In the genomic region with DNA sequence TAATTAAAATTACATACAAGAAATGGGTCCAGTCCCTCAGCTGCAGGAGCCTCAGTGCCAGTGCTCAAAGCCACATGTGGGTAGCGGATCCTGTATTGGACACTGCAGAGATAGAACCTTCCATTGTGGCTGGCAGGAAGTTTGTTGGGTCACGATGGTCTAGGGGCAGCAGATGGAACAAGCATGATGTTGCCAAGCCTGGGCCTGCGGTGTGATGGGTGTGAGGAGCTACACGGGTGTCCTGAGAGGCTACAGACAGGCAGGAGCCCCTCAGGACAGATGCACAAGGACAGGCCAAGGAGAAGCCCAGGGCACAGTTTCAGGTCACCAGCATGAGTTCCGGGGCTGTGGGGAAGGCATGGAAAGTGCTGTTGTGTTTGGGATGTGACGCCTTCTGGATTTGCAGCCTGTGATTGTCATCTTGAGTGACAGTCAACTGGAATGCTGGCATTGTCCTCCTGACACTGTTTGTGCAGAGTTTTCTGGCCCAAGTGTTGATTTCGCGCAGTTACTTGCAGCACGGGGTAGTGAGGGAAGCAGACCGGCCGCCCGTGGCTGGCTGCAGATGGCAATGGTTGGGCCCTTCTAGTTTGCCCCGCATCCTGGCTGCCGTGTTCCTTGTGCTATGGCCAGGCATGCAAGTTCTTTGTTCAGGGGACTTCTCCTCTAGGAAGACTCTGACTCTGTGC, we compare ENCODE assay signal across 18 cellular contexts.
DNase-seq lines count a peak whose midpoint lies in the region; ATAC-seq and TF ChIP-seq lines count a peak whose summit lies in the region.
"Had no signal": no experiment of that assay in that cellular context is flagged by ENCODE, and none has a peak within 500 bp of the region (broad histone marks: within the 10 kb centered on the region; RNA-seq: fewer than 3 reads in every experiment).

No MANE protein-coding gene starts in this region.

- H3K27ac Mint-ChIP-seq in chondrocyte (ENCODE audit: unreplicated experiment) (no peak overlapping the region), neural crest cell (ENCODE audit: unreplicated experiment) (peak overlapping the region; percentile 5)

- DNase-seq in cardiac septum (ENCODE audit: low spot score), result peak; percentile 35
- no peak for DNase-seq in heart right ventricle
- peak; percentile 62 for DNase-seq in chondrocyte (ENCODE audit: low spot score)
- no peak for DNase-seq in neural crest cell (ENCODE audit: low read depth, low spot score)
- DNase-seq in aorta, result peak; percentile 15 to 34
- no peak for DNase-seq in DMS153 treated with DMSO at 0.1 percent for 48 hours (lab: John Stamatoyannopoulos, UW; ENCODE audit: unreplicated experiment)
- no peak for DNase-seq in A673 (ENCODE audit: low spot score)
- no peak for DNase-seq in EL
- DNase-seq: Calu3, DMS79, GDM1, KG1, NCI-H1092, NCI-H1694, NCI-H446, NCI-H748 treated with DMSO at 0.1 percent for 48 hours, SHP77 had no signal

- no peaks in the 10 kb centered on the region for H3K27me3 Mint-ChIP-seq in chondrocyte (ENCODE audit: low read depth)
- no peaks in the 10 kb centered on the region for H3K27me3 Mint-ChIP-seq in neural crest cell (ENCODE audit: low read depth)

- no peaks in the 10 kb centered on the region for H3K9me3 ChIP-seq in heart right ventricle
- H3K9me3 ChIP-seq in aorta (ENCODE audit: control insufficient read depth, low read length), result no peaks in the 10 kb centered on the region
- no peaks in the 10 kb centered on the region for H3K9me3 ChIP-seq in A673 (ENCODE audit: low read depth, low read length, poor library complexity, severe bottlenecking)
- H3K9me3 ChIP-seq: Peyer's patch had no signal

- 89 to 93% methylated on average over 14 of the region's 14 CpGs for WGBS in heart right ventricle, 2 donors
- WGBS in aorta, 2 donors, result 93 to 95% methylated on average over 14 of the region's 14 CpGs

- H3K4me3 Mint-ChIP-seq in chondrocyte (ENCODE audit: unreplicated experiment) (no peak overlapping the region), neural crest cell (no peak overlapping the region)

- BruUV-seq in A673 (replicated peaks; lab: Mats Ljungman, UMichigan), result no TSS peak

- H3K27ac ChIP-seq in heart right ventricle (no peak overlapping the region), aorta (ENCODE audit: low read depth in 1 of 2, low read length in 2 of 2) (no peak overlapping the region), A673 (ENCODE audit: low read depth, low read length, poor library complexity, severe bottlenecking) (no peak overlapping the region)
- H3K27ac ChIP-seq: Peyer's patch had no signal

- intact Hi-C loops in cardiac septum (cut with DNase I), result no loop called here
- intact Hi-C loops in heart right ventricle (cut with DNase I), result no loop called here
- intact Hi-C loops in aorta (cut with DNase I), result no loop called here
- intact Hi-C loops in A673 (cut with micrococcal nuclease; ENCODE audit: unreplicated experiment), result no loop called here

- H3K9me3 Mint-ChIP-seq in chondrocyte (ENCODE audit: low read depth), result no peaks in the 10 kb centered on the region
- H3K9me3 Mint-ChIP-seq in neural crest cell, result no peaks in the 10 kb centered on the region

- H3K4me3 ChIP-seq in heart right ventricle (no peak overlapping the region), aorta (ENCODE audit: low read length in 2 of 2) (no peak overlapping the region), A673 (ENCODE audit: low read depth, low read length, poor library complexity, severe bottlenecking) (no peak overlapping the region)
- H3K4me3 ChIP-seq: Peyer's patch had no signal

- ATAC-seq in heart right ventricle (no peak), aorta (ENCODE audit: low FRiP score) (no peak)

- POLR2A ChIA-PET in A673 (lab: Charles Lee; ENCODE audit: low non-redundant PET), result no interaction called here

- H3K36me3 ChIP-seq in heart right ventricle (no peaks in the 10 kb centered on the region), aorta (ENCODE audit: control insufficient read depth in 1 of 2, insufficient read depth in 2 of 2, low read length in 1 of 2) (no peaks in the 10 kb centered on the region), A673 (ENCODE audit: insufficient read depth, low read length, poor library complexity, severe bottlenecking) (no peaks in the 10 kb centered on the region)
- H3K36me3 ChIP-seq: Peyer's patch had no signal

- H3K27me3 ChIP-seq in heart right ventricle, result peaks cover 0 to 27% (median 17%) of the 10 kb centered on the region in 7 donors
- no peaks in the 10 kb centered on the region for H3K27me3 ChIP-seq in aorta (ENCODE audit: control insufficient read depth in 1 of 2, insufficient read depth in 2 of 2, low read length in 1 of 2)
- no peaks in the 10 kb centered on the region for H3K27me3 ChIP-seq in A673 (replicated peaks; ENCODE audit: insufficient read depth, low read depth, low read length, poor library complexity)
- H3K27me3 ChIP-seq: Peyer's patch had no signal

- H3K4me1 Mint-ChIP-seq in chondrocyte (ENCODE audit: low read depth) (no peaks in the 10 kb centered on the region), neural crest cell (peaks cover 26% of the 10 kb centered on the region)

- CTCF ChIA-PET in A673 (lab: Charles Lee), result interaction anchor here (0.9 kb wide), 1 partner anchor 10 kb away, joined by 3 read pairs; no protein-coding TSS in a partner anchor

- H3K36me3 Mint-ChIP-seq in chondrocyte (ENCODE audit: low read depth) (no peaks in the 10 kb centered on the region), neural crest cell (ENCODE audit: low read depth) (peaks cover 9% of the 10 kb centered on the region)

- no peak for TF ChIP-seq CTCF in heart right ventricle (IDR thresholded peaks at IDR 0.05)
- TF ChIP-seq CTCF in chondrocyte (IDR thresholded peaks at IDR 0.05), result no peak
- TF ChIP-seq CTCF in neural crest cell (conservative IDR thresholded peaks at IDR 0.05), result no peak
- TF ChIP-seq CTCF in A673 (conservative IDR thresholded peaks at IDR 0.05; ENCODE audit: low read depth, low read length), result no peak

- no peaks in the 10 kb centered on the region for H3K4me1 ChIP-seq in heart right ventricle
- no peaks in the 10 kb centered on the region for H3K4me1 ChIP-seq in aorta (ENCODE audit: control insufficient read depth in 1 of 2, insufficient read depth in 2 of 2, low read length in 2 of 2)
- no peaks in the 10 kb centered on the region for H3K4me1 ChIP-seq in A673 (ENCODE audit: insufficient read depth, low read length, poor library complexity, severe bottlenecking)
- H3K4me1 ChIP-seq: Peyer's patch had no signal

Comparison
In these comparisons a context has a peak if more than half of its experiments do, and no peak if none do; other contexts are left out.
1. DNase-seq: peak in cardiac septum (single experiment), chondrocyte (single experiment) and aorta (2 of 2); none in heart right ventricle (0 of 2), neural crest cell (single experiment), DMS153 treated with DMSO at 0.1 percent for 48 hours (single experiment), A673 (single experiment) and EL (single experiment).